ENCODE assay signal across 24 cellular contexts in the genomic region with DNA sequence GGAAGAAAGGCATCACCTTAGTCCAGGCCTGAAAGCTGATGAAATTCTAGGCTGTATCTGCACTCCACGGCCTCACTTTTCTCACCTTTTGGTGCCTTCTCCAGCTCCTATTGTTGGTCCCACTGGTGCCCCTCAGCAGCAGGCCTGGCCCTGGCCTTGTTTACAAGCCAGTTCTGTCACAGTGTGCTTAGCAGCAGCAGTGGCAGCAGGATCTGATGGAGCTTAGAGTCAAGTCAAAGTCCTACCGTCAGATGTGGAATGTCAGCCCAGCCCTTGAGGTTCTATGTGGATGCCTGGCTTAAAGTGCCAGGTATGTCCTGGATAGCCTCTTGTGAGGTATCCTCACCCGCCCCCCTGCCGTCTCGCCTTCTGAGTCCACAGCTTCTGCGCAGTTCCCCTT.
DNase-seq lines count a peak whose midpoint lies in the region; ATAC-seq, FAIRE-seq and TF ChIP-seq lines count a peak whose summit lies in the region.
"Had no signal": no experiment of that assay in that cellular context is flagged by ENCODE, and none has a peak within 500 bp of the region (broad histone marks: within the 10 kb centered on the region; RNA-seq: fewer than 3 reads in every experiment).

No MANE protein-coding gene starts in this region.

- in situ Hi-C loops in GM13976 (cut with MboI; ENCODE audit: low sequenced_read_pairs, unreplicated experiment): no loop called here

- TF ChIP-seq CTCF in OCI-LY3 (IDR thresholded peaks at IDR 0.05; ENCODE audit: low read depth, low read length) (no peak), H1 (IDR thresholded peaks at IDR 0.05; ENCODE audit: control extremely low read depth in 1 of 3, insufficient read depth in 1 of 3, low read depth in 1 of 3, low read length in 3 of 3) (no peak), GM13976 (IDR thresholded peaks at IDR 0.05; ENCODE audit: borderline replicate concordance, control extremely low read depth, extremely low read depth, insufficient read depth, missing control alignments) (no peak)

- H3K23me2 ChIP-seq in H1 (ENCODE audit: low read depth, low read length): no peaks in the 10 kb centered on the region

- H3K23ac ChIP-seq in H1 (ENCODE audit: insufficient read length) (no peak overlapping the region), mesendoderm (ENCODE audit: low read length) (no peak overlapping the region)

- no peak overlapping the region for H2AFZ ChIP-seq in OCI-LY3 (ENCODE audit: low read depth, low read length)
- peak overlapping the region; percentile 76; the same call in 1 of the 2 replicates for H2AFZ ChIP-seq in H1 (ENCODE audit: low read length)
- H2AFZ ChIP-seq: GM23248 had no signal

- ATAC-seq in stimulated activated memory B cell treated with anti-CD40 and anti-IgM and Interleukin-4, amounts not matched to agents 10 μg/mL and 1 μg/mL and 100 μg/mL, for 72 hours: peak; percentile 27
- ATAC-seq: HCT116 had no signal

- H3K56ac ChIP-seq in H1 (replicated peaks; ENCODE audit: insufficient read length, low read depth, low read length): no peak overlapping the region
- no peak overlapping the region for H3K56ac ChIP-seq in mesendoderm (ENCODE audit: low read length)

- peak overlapping the region; percentile 29; the same call in 1 of the 2 replicates for H2AK5ac ChIP-seq in H1 (ENCODE audit: low read depth, low read length)
- no peak overlapping the region for H2AK5ac ChIP-seq in mesendoderm (ENCODE audit: low read length)

- no peak for TF ChIP-seq RAD21 in H1 (IDR thresholded peaks at IDR 0.05 in 1 of 2, conservative IDR thresholded peaks at IDR 0.05 in 1 of 2; ENCODE audit: low read depth in 2 of 2, low read length in 2 of 2)

- H3K9ac ChIP-seq in OCI-LY3 (ENCODE audit: low read length) (no peak overlapping the region), H1 (replicated peaks in 1 of 4; ENCODE audit: extremely low read depth in 1 of 4, low read depth in 3 of 4, low read length in 3 of 4) (no peak overlapping the region), mesendoderm (ENCODE audit: low read length) (no peak overlapping the region)
- H3K9ac ChIP-seq: BLaER1 treated with 17β-estradiol and CSF1 and Interleukin-3, amounts not matched to agents 10 nM and 100 nM; GM23248 had no signal

- no peaks in the 10 kb centered on the region for H3K79me1 ChIP-seq in H1 (ENCODE audit: low read depth, low read length)
- H3K79me1 ChIP-seq in mesendoderm (ENCODE audit: low read length): no peaks in the 10 kb centered on the region

- H2BK12ac ChIP-seq in H1 (ENCODE audit: low read depth, low read length): no peak overlapping the region

- H3K18ac ChIP-seq in H1 (ENCODE audit: extremely low read depth, low read length) (no peak overlapping the region), mesendoderm (ENCODE audit: low read length) (no peak overlapping the region)

- H3K27me3 Mint-ChIP-seq in stimulated activated memory B cell treated with anti-CD40 and anti-IgM and Interleukin-4, amounts not matched to agents 10 μg/mL and 1 μg/mL and 100 μg/mL, for 72 hours: no peaks in the 10 kb centered on the region

- peaks cover 2% of the 10 kb centered on the region for H3K9me3 Mint-ChIP-seq in stimulated activated memory B cell treated with anti-CD40 and anti-IgM and Interleukin-4, amounts not matched to agents 10 μg/mL and 1 μg/mL and 100 μg/mL, for 72 hours
- H3K9me3 Mint-ChIP-seq: CD4-positive, alpha-beta T cell; H9 had no signal

- no peak overlapping the region for H4K5ac ChIP-seq in H1 (ENCODE audit: insufficient read length, low read depth, low read length)
- no peak overlapping the region for H4K5ac ChIP-seq in mesendoderm (ENCODE audit: low read length)

- no peak overlapping the region for H2BK20ac ChIP-seq in H1 (ENCODE audit: low read length)

- 0 out of 2 replicates have a peak overlapping the region, but pooled peaks have one; percentile 25 for H2BK15ac ChIP-seq in H1 (ENCODE audit: low read length)
- H2BK15ac ChIP-seq in mesendoderm (replicated peaks; ENCODE audit: low read depth): no peak overlapping the region

- H2BK120ac ChIP-seq in H1 (replicated peaks; ENCODE audit: low read depth, low read length): no peak overlapping the region
- H2BK120ac ChIP-seq in mesendoderm (ENCODE audit: low read depth, low read length): no peak overlapping the region

- WGBS in H1 (ENCODE audit: extremely low coverage in 1 of 2, insufficient coverage in 1 of 2, insufficient read length in 1 of 2, insufficient replicate concordance in 2 of 2, low coverage in 1 of 2, low lambda C conversion rate in 2 of 2, missing lambda C conversion rate in 1 of 2), 2 experiments: 72% methylated on average over 6 of the region's 6 CpGs; no CpG with 5 or more reads in 1 of the 2 experiments
- no CpG with 5 or more reads among the region's 6 CpGs for WGBS in mesendoderm (ENCODE audit: extremely low coverage, insufficient coverage, low lambda C conversion rate)

- H3K14ac ChIP-seq in H1 (ENCODE audit: insufficient read length): no peak overlapping the region

- H3K4me3 Mint-ChIP-seq in stimulated activated memory B cell treated with anti-CD40 and anti-IgM and Interleukin-4, amounts not matched to agents 10 μg/mL and 1 μg/mL and 100 μg/mL, for 72 hours: no peak overlapping the region
- H3K4me3 Mint-ChIP-seq: B cell; CD14-positive monocyte; CD4-positive, alpha-beta T cell; CD8-positive, alpha-beta memory T cell; H9 had no signal

- TF ChIP-seq EP300 in H1 (IDR thresholded peaks at IDR 0.05; ENCODE audit: borderline replicate concordance in 1 of 2, low read depth in 2 of 2, low read length in 2 of 2): no peak

- H2BK5ac ChIP-seq in H1 (ENCODE audit: low read depth, low read length) (no peak overlapping the region), mesendoderm (ENCODE audit: low read length) (no peak overlapping the region)

- DNase-seq in H1 (ENCODE audit: low read depth in 1 of 2, low spot score in 2 of 2) (no peak), mesendoderm (peak; percentile 6), GM13976 (ENCODE audit: low spot score) (no peak), T-helper 1 cell (no peak), GM12891 (ENCODE audit: insufficient read length, low spot score) (no peak)
- DNase-seq: CD4-positive, alpha-beta T cell; CD8-positive, alpha-beta memory T cell; DMS 273 treated with DMSO at 0.1 percent for 48 hours; DMS79; EL; GDM1; GM23248; H9 had no signal

- no peak overlapping the region for H3K27ac Mint-ChIP-seq in stimulated activated memory B cell treated with anti-CD40 and anti-IgM and Interleukin-4, amounts not matched to agents 10 μg/mL and 1 μg/mL and 100 μg/mL, for 72 hours
- H3K27ac Mint-ChIP-seq: B cell; CD14-positive monocyte; CD4-positive, alpha-beta T cell; CD8-positive, alpha-beta memory T cell had no signal

- H3K27me3 ChIP-seq in OCI-LY3 (ENCODE audit: low read depth, low read length): no peaks in the 10 kb centered on the region
- no peaks in the 10 kb centered on the region for H3K27me3 ChIP-seq in H1 (replicated peaks in 1 of 4; ENCODE audit: control insufficient read depth in 3 of 4, extremely low read depth in 1 of 4, insufficient read depth in 3 of 4, low read length in 3 of 4)
- H3K27me3 ChIP-seq in mesendoderm (ENCODE audit: insufficient read depth, low read length, poor library complexity): no peaks in the 10 kb centered on the region

- H3K36me3 Mint-ChIP-seq in stimulated activated memory B cell treated with anti-CD40 and anti-IgM and Interleukin-4, amounts not matched to agents 10 μg/mL and 1 μg/mL and 100 μg/mL, for 72 hours: no peaks in the 10 kb centered on the region
- H3K36me3 Mint-ChIP-seq: CD14-positive monocyte; CD8-positive, alpha-beta memory T cell had no signal

- no peaks in the 10 kb centered on the region for H4K20me1 ChIP-seq in OCI-LY3 (ENCODE audit: insufficient read depth, low read length)
- H4K20me1 ChIP-seq in H1 (replicated peaks in 1 of 2; ENCODE audit: control insufficient read depth in 1 of 2, insufficient read depth in 2 of 2, low read length in 2 of 2): no peaks in the 10 kb centered on the region
- H4K20me1 ChIP-seq: BLaER1 treated with 17β-estradiol and CSF1 and Interleukin-3, amounts not matched to agents 10 nM and 100 nM had no signal

- no peaks in the 10 kb centered on the region for H3K79me2 ChIP-seq in OCI-LY3 (ENCODE audit: low read length)
- H3K79me2 ChIP-seq in H1 (ENCODE audit: control insufficient read depth in 1 of 2, insufficient read depth in 2 of 2, low read length in 2 of 2): no peaks in the 10 kb centered on the region
- H3K79me2 ChIP-seq in mesendoderm (ENCODE audit: control insufficient read depth, insufficient read depth, low read length): no peaks in the 10 kb centered on the region

- no peaks in the 10 kb centered on the region for H3K36me3 ChIP-seq in OCI-LY3 (replicated peaks; ENCODE audit: low read depth, low read length)
- no peaks in the 10 kb centered on the region for H3K36me3 ChIP-seq in H1 (ENCODE audit: control insufficient read depth in 2 of 4, insufficient read depth in 4 of 4, low read length in 3 of 4)
- no peaks in the 10 kb centered on the region for H3K36me3 ChIP-seq in mesendoderm (ENCODE audit: control insufficient read depth, insufficient read depth, low read length)
- H3K36me3 ChIP-seq: BLaER1 treated with 17β-estradiol and CSF1 and Interleukin-3, amounts not matched to agents 10 nM and 100 nM had no signal

- H3K27ac ChIP-seq in OCI-LY3 (ENCODE audit: low read length): no peak overlapping the region
- no peak overlapping the region for H3K27ac ChIP-seq in H1 (ENCODE audit: low read depth, low read length)
- no peak overlapping the region for H3K27ac ChIP-seq in mesendoderm (ENCODE audit: low read depth, low read length)
- H3K27ac ChIP-seq: 22Rv1; BLaER1 treated with 17β-estradiol and CSF1 and Interleukin-3, amounts not matched to agents 10 nM and 100 nM; GM23248 had no signal

- H3K4me1 ChIP-seq in OCI-LY3 (ENCODE audit: low read length): peaks cover 24% of the 10 kb centered on the region
- H3K4me1 ChIP-seq in H1 (replicated peaks in 1 of 4; ENCODE audit: control insufficient read depth in 3 of 4, insufficient read depth in 4 of 4, low read length in 3 of 4): no peaks in the 10 kb centered on the region
- H3K4me1 ChIP-seq in mesendoderm (ENCODE audit: control insufficient read depth, low read depth, low read length): no peaks in the 10 kb centered on the region

- POLR2A ChIA-PET in H1 (lab: Charles Lee; ENCODE audit: partially characterized antibody): no interaction called here

- H3K4me1 Mint-ChIP-seq in stimulated activated memory B cell treated with anti-CD40 and anti-IgM and Interleukin-4, amounts not matched to agents 10 μg/mL and 1 μg/mL and 100 μg/mL, for 72 hours: no peaks in the 10 kb centered on the region
- H3K4me1 Mint-ChIP-seq: B cell; CD14-positive monocyte; CD8-positive, alpha-beta memory T cell; H9 had no signal

- FAIRE-seq in H1 (lab: Jason Lieb, UNC): no peak
- FAIRE-seq in GM12891 (lab: Jason Lieb, UNC): no peak
- FAIRE-seq: A204.1, D721Med, GM12892, GM19239 had no signal

- H3K4me2 ChIP-seq in OCI-LY3 (ENCODE audit: low read length) (peak overlapping the region; percentile 31; the same call in 1 of the 2 replicates), H1 (ENCODE audit: insufficient read depth in 1 of 2, low read depth in 2 of 2, low read length in 2 of 2) (no peak overlapping the region), mesendoderm (ENCODE audit: low read length) (no peak overlapping the region)
- H3K4me2 ChIP-seq: BLaER1 treated with 17β-estradiol and CSF1 and Interleukin-3, amounts not matched to agents 10 nM and 100 nM had no signal

- no peak for TF ChIP-seq POLR2A in H1 (IDR thresholded peaks at IDR 0.05; ENCODE audit: control extremely low read depth in 1 of 2, low read depth in 2 of 2, low read length in 2 of 2)
- TF ChIP-seq POLR2A in GM12891 (IDR thresholded peaks at IDR 0.05; ENCODE audit: low read depth, low read length): no peak

- CTCF ChIA-PET in H1 (lab: Charles Lee; ENCODE audit: partially characterized antibody): no interaction called here

- H4K91ac ChIP-seq in H1 (replicated peaks; ENCODE audit: insufficient read length, low read length): no peak overlapping the region

- no peak overlapping the region for H4K8ac ChIP-seq in H1 (ENCODE audit: extremely low read depth, insufficient read depth, low read length)
- H4K8ac ChIP-seq in mesendoderm (ENCODE audit: low read depth, low read length): no peak overlapping the region

- H3K4ac ChIP-seq in H1 (replicated peaks; ENCODE audit: insufficient read length, low read depth, low read length): no peak overlapping the region
- H3K4ac ChIP-seq in mesendoderm (ENCODE audit: low read depth, low read length): no peak overlapping the region

- H3K4me3 ChIP-seq in OCI-LY3 (ENCODE audit: low read length) (no peak overlapping the region), H1 (ENCODE audit: extremely low read depth in 1 of 4, insufficient read depth in 2 of 4, low read depth in 3 of 4, low read length in 4 of 4) (no peak overlapping the region), mesendoderm (ENCODE audit: low read length) (no peak overlapping the region)
- H3K4me3 ChIP-seq: BLaER1 treated with 17β-estradiol and CSF1 and Interleukin-3, amounts not matched to agents 10 nM and 100 nM; GM23248 had no signal

- H3K9me3 ChIP-seq in OCI-LY3 (ENCODE audit: insufficient read depth, low read length): no peaks in the 10 kb centered on the region
- no peaks in the 10 kb centered on the region for H3K9me3 ChIP-seq in H1 (ENCODE audit: insufficient read depth in 2 of 2, low read depth in 1 of 2, low read length in 1 of 2)
